In genomic region chr12:103855036-103855712, GRCh38 we compare ENCODE assay signal across 1 cellular context.
TF ChIP-seq lines count a peak whose summit lies in the region.

No MANE protein-coding gene starts in this region.

TF ChIP-seq in liver, 16 proteins besides CTCF, POLR2A, EP300 and RAD21 (continued from another document):
- TF ChIP-seq ZBTB33 (IDR thresholded peaks at IDR 0.05) (peak; percentile 29), SP1 (IDR thresholded peaks at IDR 0.05) (peak; percentile 86), NR2F2 (IDR thresholded peaks at IDR 0.05) (peak; percentile 36), HNF4A (conservative IDR thresholded peaks at IDR 0.05) (peak; percentile 50 to 64), GABPA (IDR thresholded peaks at IDR 0.05 in 1 of 2, conservative IDR thresholded peaks at IDR 0.05 in 1 of 2) (no peak), JUND (IDR thresholded peaks at IDR 0.05) (peak in 1 of 2 donors; percentile 29), MAX (IDR thresholded peaks at IDR 0.05) (no peak), REST (IDR thresholded peaks at IDR 0.05) (no peak), TAF1 (conservative IDR thresholded peaks at IDR 0.05) (peak; percentile 37), FOXA1 (IDR thresholded peaks at IDR 0.05) (peak; percentile 80), ATF3 (IDR thresholded peaks at IDR 0.05) (no peak), EGR1 (IDR thresholded peaks at IDR 0.05; ENCODE audit: low read depth in 2 of 2) (no peak), RXRA (IDR thresholded peaks at IDR 0.05) (peak; percentile 60 to 77)
